Comparison of ENCODE assay signal across 19 cellular contexts in genomic region chr6:54784021-54784420, GRCh38.
DNase-seq lines count a peak whose midpoint lies in the region; ATAC-seq and TF ChIP-seq lines count a peak whose summit lies in the region.
"Had no signal": no experiment of that assay in that cellular context is flagged by ENCODE, and none has a peak within 500 bp of the region (broad histone marks: within the 10 kb centered on the region; RNA-seq: fewer than 3 reads in every experiment).

No MANE protein-coding gene starts in this region.

- H3K9ac ChIP-seq in MM.1S (ENCODE audit: low read length) (peak overlapping the region; percentile 40; the same call in 1 of the 2 replicates), fibroblast of lung (ENCODE audit: insufficient read depth, low read length) (no peak overlapping the region)

- no peak overlapping the region for H3K4me3 Mint-ChIP-seq in activated T-helper 17 cell treated with anti-CD3 and anti-CD28 coated beads, Interleukin-2, amount 50 U/mL, for 72 hours
- H3K4me3 Mint-ChIP-seq: CD14-positive monocyte, HFFc6 had no signal

- ATAC-seq in activated T-helper 17 cell treated with anti-CD3 and anti-CD28 coated beads, Interleukin-2, amount 50 U/mL, for 72 hours (replicated peaks) = no peak
- ATAC-seq in left lobe of liver = no peak
- no peak for ATAC-seq in heart right ventricle

- peak overlapping the region; percentile 40 for H3K4me3 ChIP-seq in MM.1S (ENCODE audit: low read length)
- peak overlapping the region in 2 of 4 experiments; percentile 29 to 57 for H3K4me3 ChIP-seq in fibroblast of lung (replicated peaks in 1 of 4; ENCODE audit: control extremely low read depth in 1 of 4, insufficient read depth in 1 of 4, low read depth in 3 of 4, low read length in 4 of 4)
- H3K4me3 ChIP-seq in osteoblast (ENCODE audit: insufficient read depth, low read length) = peak overlapping the region; percentile 20
- no peak overlapping the region for H3K4me3 ChIP-seq in heart right ventricle

- peaks cover 17% of the 10 kb centered on the region for H3K4me1 ChIP-seq in MM.1S (ENCODE audit: low read length)
- H3K4me1 ChIP-seq in fibroblast of lung (ENCODE audit: control insufficient read depth, extremely low read depth, insufficient read depth, low read length) = no peaks in the 10 kb centered on the region
- no peaks in the 10 kb centered on the region for H3K4me1 ChIP-seq in osteoblast (ENCODE audit: insufficient read depth, low read length)
- H3K4me1 ChIP-seq in heart right ventricle = no peaks in the 10 kb centered on the region
- H3K4me1 ChIP-seq: Caco-2 had no signal

- 43 to 73% methylated on average over 2 of the region's 2 CpGs for WGBS in heart right ventricle, 2 donors

- H3K36me3 ChIP-seq in MM.1S (replicated peaks; ENCODE audit: insufficient read depth, low read length) (no peaks in the 10 kb centered on the region), fibroblast of lung (ENCODE audit: control insufficient read depth, insufficient read depth, low read length) (no peaks in the 10 kb centered on the region), osteoblast (ENCODE audit: insufficient read depth, low read length) (no peaks in the 10 kb centered on the region), heart right ventricle (no peaks in the 10 kb centered on the region)

- H3K27ac ChIP-seq in MM.1S (ENCODE audit: low read length) = peak overlapping the region; percentile 34; the same call in 1 of the 2 replicates
- H3K27ac ChIP-seq in fibroblast of lung (ENCODE audit: insufficient read depth, low read length) = no peak overlapping the region
- no peak overlapping the region for H3K27ac ChIP-seq in osteoblast (ENCODE audit: low read depth, low read length)
- H3K27ac ChIP-seq in heart right ventricle = no peak overlapping the region
- H3K27ac ChIP-seq: HL-60 had no signal

- H3F3A ChIP-seq in MM.1S (ENCODE audit: insufficient read depth, low read length) = no peaks in the 10 kb centered on the region

- no peak overlapping the region for H3K27ac Mint-ChIP-seq in activated T-helper 17 cell treated with anti-CD3 and anti-CD28 coated beads, Interleukin-2, amount 50 U/mL, for 72 hours
- H3K27ac Mint-ChIP-seq: CD14-positive monocyte, HFFc6 had no signal

- peaks cover 7% of the 10 kb centered on the region for H3K9me3 Mint-ChIP-seq in activated T-helper 17 cell treated with anti-CD3 and anti-CD28 coated beads, Interleukin-2, amount 50 U/mL, for 72 hours

- H3K79me2 ChIP-seq in MM.1S (ENCODE audit: low read length) (no peaks in the 10 kb centered on the region), fibroblast of lung (ENCODE audit: control insufficient read depth, insufficient read depth, low read length) (no peaks in the 10 kb centered on the region), osteoblast (ENCODE audit: insufficient read depth, low read length) (no peaks in the 10 kb centered on the region)

- H4K20me1 ChIP-seq in MM.1S (ENCODE audit: insufficient read depth, low read length) = no peaks in the 10 kb centered on the region
- no peaks in the 10 kb centered on the region for H4K20me1 ChIP-seq in fibroblast of lung (ENCODE audit: control insufficient read depth, extremely low read depth, insufficient read depth, low read length)
- no peaks in the 10 kb centered on the region for H4K20me1 ChIP-seq in osteoblast (ENCODE audit: insufficient read depth, low read length)

- H3K9me3 ChIP-seq in MM.1S (replicated peaks; ENCODE audit: insufficient read depth, low read length) (no peaks in the 10 kb centered on the region), fibroblast of lung (ENCODE audit: control insufficient read depth, insufficient read depth, low read depth, low read length) (no peaks in the 10 kb centered on the region), osteoblast (ENCODE audit: low read depth, low read length) (no peaks in the 10 kb centered on the region), heart right ventricle (peaks cover 0 to 10% (median 0%) of the 10 kb centered on the region in 11 donors)
- H3K9me3 ChIP-seq: Caco-2 had no signal

- peak overlapping the region; percentile 87 for H3K4me2 ChIP-seq in MM.1S (ENCODE audit: low read depth, low read length)
- peak overlapping the region; percentile 76 for H3K4me2 ChIP-seq in fibroblast of lung (ENCODE audit: extremely low read depth, insufficient read depth, low read length)
- peak overlapping the region; percentile 60 for H3K4me2 ChIP-seq in osteoblast (ENCODE audit: insufficient read depth, low read length)

- no peaks in the 10 kb centered on the region for H3K9me2 ChIP-seq in MM.1S (replicated peaks; ENCODE audit: insufficient read depth, low read length)

- H3K36me3 Mint-ChIP-seq in activated T-helper 17 cell treated with anti-CD3 and anti-CD28 coated beads, Interleukin-2, amount 50 U/mL, for 72 hours (ENCODE audit: low read depth) = no peaks in the 10 kb centered on the region
- H3K36me3 Mint-ChIP-seq: CD14-positive monocyte had no signal

- no peak for TF ChIP-seq CTCF in MM.1S (IDR thresholded peaks at IDR 0.05; ENCODE audit: low read length)
- TF ChIP-seq CTCF in fibroblast of lung (conservative IDR thresholded peaks at IDR 0.05 in 1 of 2, IDR thresholded peaks at IDR 0.05 in 1 of 2; ENCODE audit: low read depth in 1 of 2, low read length in 2 of 2) = no peak
- TF ChIP-seq CTCF in osteoblast (IDR thresholded peaks at IDR 0.05; ENCODE audit: extremely low read depth, low read depth, low read length) = no peak
- TF ChIP-seq CTCF in heart right ventricle (IDR thresholded peaks at IDR 0.05) = no peak

- DNase-seq in ELF-1 (ENCODE audit: low read depth, low spot score) = peak; percentile 18
- peak; percentile 60 for DNase-seq in MM.1S
- peak in 1 of 2 donors; percentile 47 for DNase-seq in fibroblast of lung (ENCODE audit: low read depth in 2 of 2)
- no peak for DNase-seq in osteoblast (ENCODE audit: insufficient read length, low spot score, missing footprints)
- DNase-seq in central memory CD4-positive, alpha-beta T cell = no peak
- DNase-seq in left lobe of liver (ENCODE audit: low spot score) = no peak
- no peak for DNase-seq in heart right ventricle
- DNase-seq: Caco-2, DMS53, GDM1, HFFc6, KBM-7, NCI-H187 treated with DMSO at 0.1 percent for 48 hours, NCI-H2171 treated with DMSO at 0.1 percent for 48 hours, NCI-H774, SHP77 treated with DMSO at 0.1 percent for 48 hours had no signal

- H3K4me1 Mint-ChIP-seq in activated T-helper 17 cell treated with anti-CD3 and anti-CD28 coated beads, Interleukin-2, amount 50 U/mL, for 72 hours = no peaks in the 10 kb centered on the region
- H3K4me1 Mint-ChIP-seq: CD14-positive monocyte had no signal

- H3K27me3 Mint-ChIP-seq in activated T-helper 17 cell treated with anti-CD3 and anti-CD28 coated beads, Interleukin-2, amount 50 U/mL, for 72 hours = no peaks in the 10 kb centered on the region

- H3K27me3 ChIP-seq in MM.1S (replicated peaks; ENCODE audit: insufficient read depth, low read length) (no peaks in the 10 kb centered on the region), fibroblast of lung (ENCODE audit: control insufficient read depth, insufficient read depth, low read length) (no peaks in the 10 kb centered on the region), osteoblast (ENCODE audit: insufficient read depth, low read length) (no peaks in the 10 kb centered on the region), heart right ventricle (no peaks in the 10 kb centered on the region)

- intact Hi-C loops in heart right ventricle (cut with DNase I) = no loop called here

- peak overlapping the region; percentile 86 for H2AFZ ChIP-seq in MM.1S (ENCODE audit: low read length)
- H2AFZ ChIP-seq in fibroblast of lung (ENCODE audit: low read length) = peak overlapping the region; percentile 66
- H2AFZ ChIP-seq in osteoblast (ENCODE audit: low read length) = peak overlapping the region; percentile 53

Comparison
In these comparisons a context has a peak if more than half of its experiments do, and no peak if none do; other contexts are left out.
1. DNase-seq: peak in ELF-1 (single experiment) and MM.1S (single experiment); none in osteoblast (single experiment), central memory CD4-positive, alpha-beta T cell (single experiment), left lobe of liver (single experiment) and heart right ventricle (0 of 2).
2. H3K4me3 ChIP-seq: peak in MM.1S (single experiment) and osteoblast (single experiment); none in heart right ventricle (0 of 10).
3. Peak in every context shown above with its lines, with median percentiles within 50 percentile points of each other: H2AFZ ChIP-seq and H3K4me2 ChIP-seq.